In genomic region chr7:28984219-28984618, GRCh38 we compare ENCODE assay signal across 18 cellular contexts. TPM values are rescaled to one million over a fixed set of nuclear protein-coding genes. Genes with fewer than 3 reads are reported as not detected.
A peak's percentile ranks its signal among the peaks of the same experiment; 100 is the strongest.
DNase-seq lines count a peak whose midpoint lies in the region; ATAC-seq and TF ChIP-seq lines count a peak whose summit lies in the region.
"Had no signal": no experiment of that assay in that cellular context is flagged by ENCODE, and none has a peak within 500 bp of the region (broad histone marks: within the 10 kb centered on the region; RNA-seq: fewer than 3 reads in every experiment).

No MANE protein-coding gene starts in this region.

- peak overlapping the region; percentile 61 for H4K91ac ChIP-seq in IMR-90 (ENCODE audit: insufficient read depth, low read depth, low read length)

- no peak for TF ChIP-seq RAD21 in IMR-90 (IDR thresholded peaks at IDR 0.05; ENCODE audit: low read length)

- 0 out of 3 replicates have a peak overlapping the region, but pooled peaks have one; percentile 25 for H2BK15ac ChIP-seq in IMR-90 (ENCODE audit: low read depth, low read length)

- H3K9me3 ChIP-seq in IMR-90 (ENCODE audit: control insufficient read depth, insufficient read depth, low read length) (no peaks in the 10 kb centered on the region), left lung (no peaks in the 10 kb centered on the region), smooth muscle cell (replicated peaks; ENCODE audit: low read depth) (no peaks in the 10 kb centered on the region)
- H3K9me3 ChIP-seq: body of pancreas, spleen, suprapubic skin had no signal

- H3K9me3 Mint-ChIP-seq in WTC11 (no peaks in the 10 kb centered on the region), natural killer cell (no peaks in the 10 kb centered on the region)
- H3K9me3 Mint-ChIP-seq in activated CD8-positive, alpha-beta T cell treated with anti-CD3 and anti-CD28 coated beads for 36 hours, result no peaks in the 10 kb centered on the region
- H3K9me3 Mint-ChIP-seq: activated B cell treated with CpG ODN at 0.5 μM for 24 hours; activated naive CD8-positive, alpha-beta T cell treated with anti-CD3 and anti-CD28 coated beads for 36 hours; activated T-helper 1 cell treated with anti-CD3 and anti-CD28 coated beads, Interleukin-12 subunit alpha, Interleukin-12 subunit beta, Interleukin-2, Interleukin-4 antibody, amounts not matched to agents 30 ng/mL and 10 ng/mL and 1 ng/mL, durations not matched to agents 14 hours and 24 hours and 36 hours had no signal

- H3K36me3 Mint-ChIP-seq in WTC11 (no peaks in the 10 kb centered on the region), natural killer cell (no peaks in the 10 kb centered on the region)
- no peaks in the 10 kb centered on the region for H3K36me3 Mint-ChIP-seq in activated CD8-positive, alpha-beta T cell treated with anti-CD3 and anti-CD28 coated beads for 36 hours (ENCODE audit: low read depth)
- H3K36me3 Mint-ChIP-seq: activated naive CD8-positive, alpha-beta T cell treated with anti-CD3 and anti-CD28 coated beads for 36 hours; naive B cell had no signal

- H3K27me3 ChIP-seq in IMR-90 (ENCODE audit: control insufficient read depth, insufficient read depth, low read length) (no peaks in the 10 kb centered on the region), left lung (no peaks in the 10 kb centered on the region), smooth muscle cell (ENCODE audit: low read depth) (no peaks in the 10 kb centered on the region)
- H3K27me3 ChIP-seq: body of pancreas, suprapubic skin had no signal

- DNase-seq in IMR-90 (no peak), WTC11 (ENCODE audit: low spot score) (no peak), left lung (peak in 1 of 2 donors; percentile 38), smooth muscle cell (lab: John Stamatoyannopoulos, UW; ENCODE audit: unreplicated experiment) (no peak), natural killer cell (no peak), NCI-H446 (lab: John Stamatoyannopoulos, UW) (no peak)
- DNase-seq in activated CD8-positive, alpha-beta T cell treated with anti-CD3 and anti-CD28 coated beads for 36 hours, result no peak
- DNase-seq: activated B cell treated with CpG ODN at 0.5 μM for 24 hours; activated naive CD8-positive, alpha-beta T cell treated with anti-CD3 and anti-CD28 coated beads for 36 hours; naive B cell; NCI-H1417 treated with DMSO at 0.1 percent for 48 hours; spleen had no signal

- H3K23ac ChIP-seq in IMR-90 (ENCODE audit: low read depth, low read length), result no peak overlapping the region

- no peak overlapping the region for H4K8ac ChIP-seq in IMR-90 (ENCODE audit: low read depth in 2 of 2, low read length in 2 of 2)

- peak overlapping the region; percentile 59 for H4K5ac ChIP-seq in IMR-90 (ENCODE audit: low read depth, low read length)

- no peak for ATAC-seq in IMR-90 (ENCODE audit: low read depth)
- ATAC-seq in WTC11, result no peak
- ATAC-seq in left lung, result peak; percentile 63
- ATAC-seq in natural killer cell, result no peak
- ATAC-seq in activated CD8-positive, alpha-beta T cell treated with anti-CD3 and anti-CD28 coated beads for 36 hours, result no peak
- ATAC-seq in HG02870 (IDR thresholded peaks at IDR 0.05; ENCODE audit: unreplicated experiment), result no peak
- ATAC-seq: body of pancreas had no signal

- H3K27ac ChIP-seq in IMR-90 (ENCODE audit: insufficient read depth, low read length), result peak overlapping the region; percentile 48; the same call in 1 of the 2 replicates
- H3K27ac ChIP-seq in left lung, result peak overlapping the region in 1 of 2 donors; percentile 30
- peak overlapping the region; percentile 89 for H3K27ac ChIP-seq in smooth muscle cell (ENCODE audit: low read depth)
- H3K27ac ChIP-seq: body of pancreas had no signal

- no peak overlapping the region for H3K56ac ChIP-seq in IMR-90 (ENCODE audit: extremely low read depth, insufficient read depth, low read length)

- peaks cover 53% of the 10 kb centered on the region for H3K4me1 Mint-ChIP-seq in WTC11
- H3K4me1 Mint-ChIP-seq in natural killer cell, result peaks cover 5 to 12% of the 10 kb centered on the region in 2 donors
- no peaks in the 10 kb centered on the region for H3K4me1 Mint-ChIP-seq in activated CD8-positive, alpha-beta T cell treated with anti-CD3 and anti-CD28 coated beads for 36 hours (ENCODE audit: low read depth)
- H3K4me1 Mint-ChIP-seq: activated B cell treated with CpG ODN at 0.5 μM for 24 hours; activated naive CD8-positive, alpha-beta T cell treated with anti-CD3 and anti-CD28 coated beads for 36 hours; naive B cell had no signal

- no peak overlapping the region for H3K4me3 ChIP-seq in IMR-90 (ENCODE audit: insufficient read depth, low read depth, low read length)
- H3K4me3 ChIP-seq in left lung, result no peak overlapping the region
- H3K4me3 ChIP-seq in smooth muscle cell, result no peak overlapping the region
- H3K4me3 ChIP-seq: body of pancreas, coronary artery, spleen, suprapubic skin had no signal

- H2BK20ac ChIP-seq in IMR-90 (ENCODE audit: low read depth, low read length), result peak overlapping the region; percentile 77

- H4K20me1 ChIP-seq in IMR-90 (ENCODE audit: insufficient read depth, low read length), result no peaks in the 10 kb centered on the region
- H4K20me1 ChIP-seq in smooth muscle cell (ENCODE audit: low read depth), result no peaks in the 10 kb centered on the region

- peak overlapping the region; percentile 78 for H2BK120ac ChIP-seq in IMR-90 (ENCODE audit: low read depth, low read length)

- no peaks in the 10 kb centered on the region for H3K79me1 ChIP-seq in IMR-90 (ENCODE audit: low read depth in 1 of 2, low read length in 2 of 2)

- CTCF ChIA-PET in IMR-90 (lab: Yijun Ruan, JAX), result interaction anchor here (0.6 to 1.2 kb wide), 2 partner anchors 27 to 1296 kb away, joined by 3 to 6 read pairs; no protein-coding TSS in a partner anchor
- CTCF ChIA-PET in WTC11 (lab: Charles Lee), result interaction anchor here (0.9 to 4.0 kb wide), 4 partner anchors 23 to 122 kb away, joined by 3 to 35 read pairs (median 4); no protein-coding TSS in a partner anchor
- CTCF ChIA-PET in activated CD8-positive, alpha-beta T cell treated with anti-CD3 and anti-CD28 coated beads for 36 hours (lab: Charles Lee), result no interaction called here

- intact Hi-C loops in IMR-90 (cut with micrococcal nuclease) (no loop called here), left lung (cut with DNase I) (no loop called here), natural killer cell (cut with micrococcal nuclease) (no loop called here)
- intact Hi-C loops in activated CD8-positive, alpha-beta T cell treated with anti-CD3 and anti-CD28 coated beads for 36 hours (cut with micrococcal nuclease), result no loop called here

- no peaks in the 10 kb centered on the region for H3K79me2 ChIP-seq in smooth muscle cell (ENCODE audit: low read depth)

- H3K9me1 ChIP-seq in IMR-90 (ENCODE audit: insufficient read depth, low read length), result peaks cover 12% of the 10 kb centered on the region

- H3K4me1 ChIP-seq in IMR-90 (ENCODE audit: control insufficient read depth, insufficient read depth, low read length) (peaks cover 21% of the 10 kb centered on the region), left lung (peaks cover 27 to 32% of the 10 kb centered on the region in 2 donors), smooth muscle cell (ENCODE audit: low read depth) (peaks cover 46% of the 10 kb centered on the region)
- H3K4me1 ChIP-seq: body of pancreas had no signal

- no peak for TF ChIP-seq POLR2A in IMR-90 (IDR thresholded peaks at IDR 0.05; ENCODE audit: low read depth, low read length)

- dilution Hi-C loops in IMR-90 (cut with HindIII; ENCODE audit: low sequenced_read_pairs, unreplicated experiment), result no loop called here

- peak overlapping the region; percentile 64 for H3K4ac ChIP-seq in IMR-90 (ENCODE audit: low read depth, low read length)

- H3K27me3 Mint-ChIP-seq in WTC11 (ENCODE audit: low read depth) (no peaks in the 10 kb centered on the region), natural killer cell (ENCODE audit: low read depth in 2 of 2) (peaks cover 18 to 46% of the 10 kb centered on the region in 2 donors)
- H3K27me3 Mint-ChIP-seq in activated CD8-positive, alpha-beta T cell treated with anti-CD3 and anti-CD28 coated beads for 36 hours, result peaks cover 12% of the 10 kb centered on the region

- peak overlapping the region; percentile 31; the same call in 1 of the 2 replicates for H2AK5ac ChIP-seq in IMR-90 (ENCODE audit: low read depth, low read length)

- in situ Hi-C loops in IMR-90 (cut with MboI; ENCODE audit: low sequenced_read_pairs), result no loop called here

- H3K36me3 ChIP-seq in IMR-90 (ENCODE audit: control insufficient read depth, insufficient read depth, low read length) (no peaks in the 10 kb centered on the region), left lung (no peaks in the 10 kb centered on the region), smooth muscle cell (ENCODE audit: low read depth) (no peaks in the 10 kb centered on the region)
- H3K36me3 ChIP-seq: spleen, suprapubic skin had no signal

- H2AK9ac ChIP-seq in IMR-90 (replicated peaks; ENCODE audit: low read depth, low read length, poor library complexity), result no peak overlapping the region

- peak overlapping the region; percentile 78; the same call in 1 of the 2 replicates for H3K27ac Mint-ChIP-seq in WTC11
- no peak overlapping the region for H3K27ac Mint-ChIP-seq in natural killer cell
- no peak overlapping the region for H3K27ac Mint-ChIP-seq in activated CD8-positive, alpha-beta T cell treated with anti-CD3 and anti-CD28 coated beads for 36 hours
- H3K27ac Mint-ChIP-seq: activated B cell treated with CpG ODN at 0.5 μM for 24 hours; activated naive CD8-positive, alpha-beta T cell treated with anti-CD3 and anti-CD28 coated beads for 36 hours; activated T-helper 1 cell treated with anti-CD3 and anti-CD28 coated beads, Interleukin-12 subunit alpha, Interleukin-12 subunit beta, Interleukin-2, Interleukin-4 antibody, amounts not matched to agents 30 ng/mL and 10 ng/mL and 1 ng/mL, durations not matched to agents 14 hours and 24 hours and 36 hours; naive B cell had no signal

- no peak overlapping the region for H3K4me3 Mint-ChIP-seq in WTC11
- H3K4me3 Mint-ChIP-seq in natural killer cell, result no peak overlapping the region
- H3K4me3 Mint-ChIP-seq in activated CD8-positive, alpha-beta T cell treated with anti-CD3 and anti-CD28 coated beads for 36 hours, result no peak overlapping the region
- H3K4me3 Mint-ChIP-seq: activated B cell treated with CpG ODN at 0.5 μM for 24 hours; activated naive CD8-positive, alpha-beta T cell treated with anti-CD3 and anti-CD28 coated beads for 36 hours; activated T-helper 1 cell treated with anti-CD3 and anti-CD28 coated beads, Interleukin-12 subunit alpha, Interleukin-12 subunit beta, Interleukin-2, Interleukin-4 antibody, amounts not matched to agents 30 ng/mL and 10 ng/mL and 1 ng/mL, durations not matched to agents 14 hours and 24 hours and 36 hours; naive B cell had no signal

- no peak for TF ChIP-seq CTCF in IMR-90 (conservative IDR thresholded peaks at IDR 0.05; ENCODE audit: low read depth, low read length)
- TF ChIP-seq CTCF in WTC11 (IDR thresholded peaks at IDR 0.05), result no peak
- TF ChIP-seq CTCF in left lung (IDR thresholded peaks at IDR 0.05), result no peak
- no peak for TF ChIP-seq CTCF in smooth muscle cell (IDR thresholded peaks at IDR 0.05; ENCODE audit: borderline replicate concordance, insufficient read depth, poor library complexity, severe bottlenecking)
- no peak for TF ChIP-seq CTCF in natural killer cell (IDR thresholded peaks at IDR 0.05)
- no peak for TF ChIP-seq CTCF in activated CD8-positive, alpha-beta T cell treated with anti-CD3 and anti-CD28 coated beads for 36 hours (IDR thresholded peaks at IDR 0.05)

- no peak overlapping the region for H3K4me2 ChIP-seq in IMR-90 (ENCODE audit: low read depth, low read length)
- peak overlapping the region; percentile 8 for H3K4me2 ChIP-seq in smooth muscle cell

- no TSS peak for BruUV-seq in IMR-90 (replicated peaks; lab: Mats Ljungman, UMichigan)

- H3K18ac ChIP-seq in IMR-90 (ENCODE audit: low read depth, low read length), result peak overlapping the region; percentile 87

- peaks cover 36% of the 10 kb centered on the region for H3F3A ChIP-seq in smooth muscle cell (ENCODE audit: low read depth)

- POLR2A ChIA-PET in IMR-90 (lab: Charles Lee; ENCODE audit: unreplicated experiment), result no interaction called here
- POLR2A ChIA-PET in WTC11 (lab: Charles Lee), result no interaction called here
- POLR2A ChIA-PET in activated CD8-positive, alpha-beta T cell treated with anti-CD3 and anti-CD28 coated beads for 36 hours (lab: Charles Lee), result no interaction called here

- peak overlapping the region; percentile 20; the same call in 1 of the 2 replicates for H3K14ac ChIP-seq in IMR-90 (replicated peaks; ENCODE audit: low read depth, low read length)

- H2AFZ ChIP-seq in IMR-90 (replicated peaks; ENCODE audit: low read length, poor library complexity) (peak overlapping the region; percentile 24), smooth muscle cell (ENCODE audit: low read depth) (no peak overlapping the region)

- H3K9ac ChIP-seq in IMR-90 (ENCODE audit: low read depth, low read length), result no peak overlapping the region
- H3K9ac ChIP-seq in smooth muscle cell (ENCODE audit: low read depth), result no peak overlapping the region

- H2BK5ac ChIP-seq in IMR-90 (ENCODE audit: low read depth, low read length, poor library complexity, severe bottlenecking), result no peak overlapping the region

RNA-seq across cellular contexts. Expression of gene TRIL, which starts 26.1 kb away (rescaled TPM):
- total RNA-seq in IMR-90 (2012; rRNA removed) (under 0.01 TPM in 2 replicates), WTC11 (2021) (3.0 to 4.6 TPM (median 4.3 TPM) in 3 replicates), left lung (1 to 10 TPM; 2.9 to 6.9 TPM), smooth muscle cell (8.9 and 11.1 TPM in 2 replicates), natural killer cell (under 1 TPM in 1 of 3 donors, not detected in 2; 0.07 TPM)
- polyA plus RNA-seq in IMR-90 (2012; rRNA removed) (0.04 and 0.09 TPM in 2 replicates), smooth muscle cell (4.7 and 11.0 TPM in 2 replicates)
- polyA plus RNA-seq in IMR-90 (2012; cell fraction: cytosol; rRNA removed), result 0.06 and 0.10 TPM in 2 replicates
- 0.01 and 0.02 TPM in 2 replicates for polyA plus RNA-seq in IMR-90 (2012; cell fraction: nucleus; rRNA removed; ENCODE audit: low replicate concordance)
- total RNA-seq in activated CD8-positive, alpha-beta T cell treated with anti-CD3 and anti-CD28 coated beads for 36 hours, result not detected
- total RNA-seq: activated B cell treated with CpG ODN at 0.5 μM for 24 hours; activated naive CD8-positive, alpha-beta T cell treated with anti-CD3 and anti-CD28 coated beads for 36 hours; T-helper 2 cell treated with Interferon-gamma antibody and Interleukin-4, amounts not matched to agents 100 ng/mL and 5 ng/mL, for 36 hours had no signal
